In the genomic region with DNA sequence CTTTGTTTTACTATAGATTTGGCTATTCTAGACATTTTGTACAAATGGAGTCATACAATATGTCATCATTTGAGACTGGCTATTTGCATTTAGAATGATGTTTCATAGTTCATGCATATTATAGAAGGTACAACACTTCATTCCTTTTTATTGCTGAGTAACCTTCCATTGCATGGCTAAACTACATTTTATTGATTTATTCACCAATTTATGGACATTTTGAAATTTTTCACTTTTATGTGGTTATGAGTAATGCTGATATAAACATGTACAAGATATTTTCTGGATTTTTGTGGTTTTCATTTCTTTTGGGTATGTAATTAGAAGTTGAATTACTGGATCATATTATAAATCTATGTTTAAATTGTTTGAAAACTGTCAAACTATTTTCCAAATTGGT, we compare ENCODE assay signal across 25 cellular contexts.
"Had no signal": no experiment of that assay in that cellular context is flagged by ENCODE, and none has a peak within 500 bp of the region (broad histone marks: within the 10 kb centered on the region; RNA-seq: fewer than 3 reads in every experiment).

No MANE protein-coding gene starts in this region.

- H3K27ac ChIP-seq: colonic mucosa, neutrophil, parathyroid adenoma, sigmoid colon, spleen, tibial artery, WERI-Rb-1 had no signal

- DNase-seq: activated CD4-positive, alpha-beta T cell treated with anti-CD3 and anti-CD28 coated beads for 1 hour; activated CD8-positive, alpha-beta memory T cell treated with anti-CD3 and anti-CD28 coated beads for 24 hours; activated CD8-positive, alpha-beta memory T cell treated with anti-CD3 and anti-CD28 coated beads, Interleukin-2, amount 50 U/mL, for 48 hours; activated gamma-delta T cell; activated T-cell treated with anti-CD3 and anti-CD28 coated beads, Interleukin-2, amount 50 U/mL, for 72 hours; amniotic stem cell; central memory CD4-positive, alpha-beta T cell; colonic mucosa; erythroblast; glutamatergic neuron; hypothalamus; sigmoid colon; spleen; stimulated activated naive CD4-positive, alpha-beta T cell; SW 1271; tibial artery; WERI-Rb-1 had no signal

- H3K27me3 ChIP-seq: colonic mucosa, neutrophil, sigmoid colon, spleen, tibial artery had no signal

- H3K4me3 Mint-ChIP-seq: activated naive CD8-positive, alpha-beta T cell; activated T-cell treated with anti-CD3 and anti-CD28 coated beads, Interleukin-2, amount 50 U/mL, for 72 hours; brain; mesothelial cell of epicardium; natural killer cell treated with Interleukin-12 subunit alpha and Interleukin-12 subunit beta and Interleukin-15 and Interleukin-18, amount 100 ng/mL, for 72 hours had no signal

- ATAC-seq: activated T-cell treated with anti-CD3 and anti-CD28 coated beads, Interleukin-2, amount 50 U/mL, for 72 hours; left lobe of liver; natural killer cell treated with Interleukin-12 subunit alpha and Interleukin-12 subunit beta and Interleukin-15 and Interleukin-18, amount 100 ng/mL, for 72 hours had no signal

- H3K4me1 Mint-ChIP-seq: brain, mesothelial cell of epicardium had no signal

- H3K4me3 ChIP-seq: colonic mucosa, lung, sigmoid colon, spleen, tibial artery had no signal

- H3K4me1 ChIP-seq: colonic mucosa, parathyroid adenoma, sigmoid colon, spleen, tibial artery had no signal

- H3K27me3 Mint-ChIP-seq: activated naive CD8-positive, alpha-beta T cell; brain; natural killer cell treated with Interleukin-12 subunit alpha and Interleukin-12 subunit beta and Interleukin-15 and Interleukin-18, amount 100 ng/mL, for 72 hours had no signal

- H3K36me3 Mint-ChIP-seq: activated naive CD8-positive, alpha-beta T cell; brain; mesothelial cell of epicardium; natural killer cell treated with Interleukin-12 subunit alpha and Interleukin-12 subunit beta and Interleukin-15 and Interleukin-18, amount 100 ng/mL, for 72 hours had no signal
